16 cellular contexts compared by ENCODE assay signal in genomic region chr9:93155716-93156474, GRCh38. TPM values are rescaled to one million over a fixed set of nuclear protein-coding genes. Genes with fewer than 3 reads are reported as not detected.
DNase-seq lines count a peak whose midpoint lies in the region; ATAC-seq and TF ChIP-seq lines count a peak whose summit lies in the region.
"Had no signal": no experiment of that assay in that cellular context is flagged by ENCODE, and none has a peak within 500 bp of the region (broad histone marks: within the 10 kb centered on the region; RNA-seq: fewer than 3 reads in every experiment).

No MANE protein-coding gene starts in this region.

- no peaks in the 10 kb centered on the region for H3K9me3 Mint-ChIP-seq in activated T-helper 17 cell treated with anti-CD3 and anti-CD28 coated beads, Interleukin-2, amount 50 U/mL, for 72 hours
- H3K9me3 Mint-ChIP-seq: naive thymus-derived CD8-positive, alpha-beta T cell had no signal

- H3K36me3 ChIP-seq in BLaER1 (no peaks in the 10 kb centered on the region), liver (ENCODE audit: control insufficient read depth in 4 of 4, insufficient read depth in 3 of 4, low read depth in 1 of 4, low read length in 3 of 4) (no peaks in the 10 kb centered on the region), GM23248 (ENCODE audit: low read depth) (no peaks in the 10 kb centered on the region)
- H3K36me3 ChIP-seq: breast epithelium, sigmoid colon, stomach had no signal

- H2AFZ ChIP-seq in GM23248: no peak overlapping the region

- peak in 1 of 2 donors; percentile 6 for TF ChIP-seq RAD21 in liver (IDR thresholded peaks at IDR 0.05)

- no peaks in the 10 kb centered on the region for H3K36me3 Mint-ChIP-seq in activated T-helper 17 cell treated with anti-CD3 and anti-CD28 coated beads, Interleukin-2, amount 50 U/mL, for 72 hours (ENCODE audit: low read depth)
- H3K36me3 Mint-ChIP-seq: naive thymus-derived CD8-positive, alpha-beta T cell had no signal

- H3K4me2 ChIP-seq in BLaER1 (peak overlapping the region; percentile 43), GM23248 (ENCODE audit: unreplicated experiment) (no peak overlapping the region)

- H3K27ac Mint-ChIP-seq in activated T-helper 17 cell treated with anti-CD3 and anti-CD28 coated beads, Interleukin-2, amount 50 U/mL, for 72 hours: peak overlapping the region; percentile 90

- H3K9me3 ChIP-seq in BLaER1 (no peaks in the 10 kb centered on the region), liver (ENCODE audit: control insufficient read depth in 4 of 4, low read length in 3 of 4) (no peaks in the 10 kb centered on the region), GM23248 (ENCODE audit: low read depth) (no peaks in the 10 kb centered on the region)
- H3K9me3 ChIP-seq: breast epithelium, sigmoid colon, stomach had no signal

- H3K4me3 Mint-ChIP-seq in activated T-helper 17 cell treated with anti-CD3 and anti-CD28 coated beads, Interleukin-2, amount 50 U/mL, for 72 hours: peak overlapping the region; percentile 65
- H3K4me3 Mint-ChIP-seq: naive thymus-derived CD8-positive, alpha-beta T cell had no signal

- H3F3A ChIP-seq in GM23248 (ENCODE audit: insufficient read depth): no peaks in the 10 kb centered on the region

- H3K27me3 Mint-ChIP-seq in activated T-helper 17 cell treated with anti-CD3 and anti-CD28 coated beads, Interleukin-2, amount 50 U/mL, for 72 hours: no peaks in the 10 kb centered on the region
- H3K27me3 Mint-ChIP-seq: naive thymus-derived CD8-positive, alpha-beta T cell had no signal

- H3K4me3 ChIP-seq in BLaER1 (no peak overlapping the region), liver (ENCODE audit: low read depth in 1 of 3, low read length in 3 of 3) (no peak overlapping the region), GM23248 (no peak overlapping the region)
- H3K4me3 ChIP-seq: breast epithelium, sigmoid colon, stomach had no signal

- peak overlapping the region; percentile 61 for H3K27ac ChIP-seq in BLaER1
- H3K27ac ChIP-seq in liver (ENCODE audit: low read depth in 1 of 2, low read length in 2 of 2): no peak overlapping the region
- no peak overlapping the region for H3K27ac ChIP-seq in GM23248
- H3K27ac ChIP-seq: breast epithelium, HL-60, sigmoid colon, stomach, VCaP had no signal

- TF ChIP-seq CTCF in liver (IDR thresholded peaks at IDR 0.05; ENCODE audit: low read depth, low read length, missing input control): no peak

- peak; percentile 51 for ATAC-seq in activated T-helper 17 cell treated with anti-CD3 and anti-CD28 coated beads, Interleukin-2, amount 50 U/mL, for 72 hours (replicated peaks)
- no peak for ATAC-seq in HG03432 (IDR thresholded peaks at IDR 0.05; ENCODE audit: unreplicated experiment)
- ATAC-seq: left cardiac atrium; naive thymus-derived CD8-positive, alpha-beta T cell had no signal

- H3K4me1 ChIP-seq in BLaER1: peaks cover 81% of the 10 kb centered on the region
- peaks cover 0 to 8% (median 0%) of the 10 kb centered on the region in 4 donors for H3K4me1 ChIP-seq in liver (ENCODE audit: control insufficient read depth in 4 of 4, insufficient read depth in 4 of 4, low read length in 3 of 4)
- no peaks in the 10 kb centered on the region for H3K4me1 ChIP-seq in GM23248 (ENCODE audit: insufficient read depth)
- H3K4me1 ChIP-seq: breast epithelium had no signal

- DNase-seq in DMS 273 (lab: John Stamatoyannopoulos, UW; ENCODE audit: unreplicated experiment): peak; percentile 89
- DNase-seq in NCI-H226: no peak
- no peak for DNase-seq in GM23248
- DNase-seq: Karpas-422; left cardiac atrium; naive thymus-derived CD8-positive, alpha-beta T cell; NCI-H187 treated with DMSO at 0.1 percent for 48 hours; sigmoid colon; stomach had no signal

- in situ Hi-C loops in GM23248 (cut with MboI): loop anchor here (25.0 kb wide), 1 partner anchor 406 kb away; no protein-coding TSS in a partner anchor

- no peaks in the 10 kb centered on the region for H3K79me2 ChIP-seq in GM23248 (ENCODE audit: insufficient read depth)

- H3K4me1 Mint-ChIP-seq in activated T-helper 17 cell treated with anti-CD3 and anti-CD28 coated beads, Interleukin-2, amount 50 U/mL, for 72 hours: peaks cover 24% of the 10 kb centered on the region

- no peak overlapping the region; the same call in 1 of the 2 replicates for H3K9ac ChIP-seq in BLaER1
- no peak overlapping the region for H3K9ac ChIP-seq in liver (ENCODE audit: low read depth in 1 of 2, low read length in 2 of 2)
- no peak overlapping the region for H3K9ac ChIP-seq in GM23248

- H4K20me1 ChIP-seq in BLaER1 (no peaks in the 10 kb centered on the region), GM23248 (ENCODE audit: insufficient read depth) (no peaks in the 10 kb centered on the region)

- 90% methylated on average over 16 of the region's 16 CpGs for WGBS in liver
- 41 to 43% methylated on average over 16 of the region's 16 CpGs for WGBS in GM23248 (ENCODE audit: low coverage in 1 of 2, low lambda C conversion rate in 2 of 2, missing lambda C conversion rate in 2 of 2), 2 experiments

- no peaks in the 10 kb centered on the region for H3K9me2 ChIP-seq in GM23248 (ENCODE audit: insufficient read depth)

- H3K27me3 ChIP-seq in BLaER1: no peaks in the 10 kb centered on the region
- no peaks in the 10 kb centered on the region for H3K27me3 ChIP-seq in liver (ENCODE audit: control insufficient read depth in 4 of 4, insufficient read depth in 4 of 4, low read length in 3 of 4)
- H3K27me3 ChIP-seq in GM23248 (replicated peaks; ENCODE audit: insufficient read depth): no peaks in the 10 kb centered on the region
- H3K27me3 ChIP-seq: breast epithelium, sigmoid colon, stomach had no signal

TF ChIP-seq in liver, 16 proteins besides CTCF, POLR2A, EP300 and RAD21:
- TF ChIP-seq RXRA (IDR thresholded peaks at IDR 0.05) (peak; percentile 91 to 93), YY1 (IDR thresholded peaks at IDR 0.05) (no peak), MAX (IDR thresholded peaks at IDR 0.05) (peak; percentile 75), JUND (IDR thresholded peaks at IDR 0.05) (no peak), HNF4G (IDR thresholded peaks at IDR 0.05) (no peak), TAF1 (conservative IDR thresholded peaks at IDR 0.05) (no peak), REST (IDR thresholded peaks at IDR 0.05) (no peak), SP1 (IDR thresholded peaks at IDR 0.05) (peak; percentile 67), ATF3 (IDR thresholded peaks at IDR 0.05) (no peak), NR2F2 (IDR thresholded peaks at IDR 0.05) (no peak)

RNA-seq across cellular contexts. Expression of gene NINJ1, which starts 21.8 kb away (rescaled TPM):
- 100 to 1,000 TPM in 1 of 2 donors, 10 to 100 TPM in 1; 56.0 to 197 TPM for total RNA-seq in activated T-helper 17 cell treated with anti-CD3 and anti-CD28 coated beads, Interleukin-2, amount 50 U/mL, for 72 hours
- total RNA-seq in liver: 10 to 100 TPM; 31.2 to 40.0 TPM
- polyA plus RNA-seq in liver (10 to 100 TPM; 70.4 to 72.1 TPM), GM23248 (2016; fragmentation: Nextera tagmentation; extraction: Ambion mirVana) (42.9 and 44.2 TPM in 2 replicates)
- 19.1 and 24.9 TPM in 2 replicates for total RNA-seq in GM23248 (2014; rRNA removed; shearing (Covaris generic))

RNA-seq across cellular contexts. Expression of gene WNK2, which starts 28.0 kb away (rescaled TPM):
- total RNA-seq in activated T-helper 17 cell treated with anti-CD3 and anti-CD28 coated beads, Interleukin-2, amount 50 U/mL, for 72 hours: under 1 TPM; 0.39 to 0.93 TPM
- 1 to 10 TPM; 2.7 to 4.4 TPM for total RNA-seq in liver
- polyA plus RNA-seq in liver (under 1 TPM; 0.65 to 0.72 TPM), GM23248 (2016; fragmentation: Nextera tagmentation; extraction: Ambion mirVana) (not detected in 2 replicates)
- not detected in 2 replicates for total RNA-seq in GM23248 (2014; rRNA removed; shearing (Covaris generic))
- polyA plus RNA-seq: naive thymus-derived CD8-positive, alpha-beta T cell had no signal

RNA-seq across cellular contexts. Expression of gene CARD19, which starts 59.9 kb away (rescaled TPM):
- total RNA-seq in activated T-helper 17 cell treated with anti-CD3 and anti-CD28 coated beads, Interleukin-2, amount 50 U/mL, for 72 hours: 10 to 100 TPM; 83.6 to 87.3 TPM
- total RNA-seq in liver: 10 to 100 TPM; 13.0 to 15.5 TPM
- polyA plus RNA-seq in liver: 10 to 100 TPM; 17.2 to 18.2 TPM
- 48.8 and 54.1 TPM in 2 replicates for total RNA-seq in GM23248 (2014; rRNA removed; shearing (Covaris generic))
- 58.6 and 69.5 TPM in 2 replicates for polyA plus RNA-seq in GM23248 (2016; fragmentation: Nextera tagmentation; extraction: Ambion mirVana)
